Comparison of ENCODE assay signal across 1 cellular context in the genomic region with DNA sequence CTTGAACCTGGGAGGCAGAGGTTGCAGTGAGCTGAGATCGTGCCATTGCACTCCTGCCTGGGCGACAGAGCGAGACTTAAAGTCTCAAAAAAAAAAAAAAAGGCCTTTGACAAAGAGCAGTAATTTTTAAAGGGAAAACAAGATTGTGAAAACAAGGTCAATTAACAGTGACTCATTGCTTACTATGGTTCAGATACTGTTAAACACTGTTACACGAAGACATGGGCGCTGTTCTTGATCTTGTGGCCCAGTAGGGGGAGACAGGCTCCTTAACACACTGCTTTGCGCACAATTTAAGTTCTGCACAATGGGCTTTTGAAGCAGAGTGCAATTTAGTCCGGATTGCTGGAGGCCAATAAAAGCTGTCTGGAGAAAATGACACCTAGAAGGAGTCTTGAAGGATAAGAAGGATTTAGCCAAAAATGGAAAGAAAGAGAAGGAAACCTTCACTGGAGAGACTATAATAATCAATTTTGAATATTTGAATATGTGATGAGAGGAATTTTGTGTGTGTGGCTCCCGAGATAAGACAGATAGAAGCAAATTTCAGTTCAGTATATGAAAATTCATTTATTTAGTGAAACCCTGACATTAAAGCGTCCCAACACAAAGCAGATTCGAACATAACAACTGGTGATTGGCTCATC.
TF ChIP-seq lines count a peak whose summit lies in the region.

No MANE protein-coding gene starts in this region.

TF ChIP-seq in HepG2, 621 proteins besides CTCF, POLR2A, EP300 and RAD21 (continued from another document and continues in another):
- TF ChIP-seq ARID5B (CRISPR knock-in tag; IDR thresholded peaks at IDR 0.05), result 0 out of 2 replicates have a peak, but pooled peaks have one; percentile 45
- TF ChIP-seq, protein P1, sequence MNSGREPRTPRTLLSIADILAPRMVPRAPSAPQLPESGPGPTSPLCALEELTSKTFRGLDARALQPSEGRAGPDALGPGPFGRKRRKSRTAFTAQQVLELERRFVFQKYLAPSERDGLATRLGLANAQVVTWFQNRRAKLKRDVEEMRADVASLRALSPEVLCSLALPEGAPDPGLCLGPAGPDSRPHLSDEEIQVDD (CRISPR knock-in tag; IDR thresholded peaks at IDR 0.05; ENCODE audit: borderline replicate concordance), result no peak
- peak; percentile 52; the same call in 1 of the 2 replicates for TF ChIP-seq HOXA3 (CRISPR knock-in tag; IDR thresholded peaks at IDR 0.05)
- TF ChIP-seq ZNF33A (CRISPR knock-in tag; IDR thresholded peaks at IDR 0.05; ENCODE audit: borderline replicate concordance), result no peak
- TF ChIP-seq BRCA1 (CRISPR knock-in tag; IDR thresholded peaks at IDR 0.05), result no peak
- TF ChIP-seq ZNF460 (CRISPR knock-in tag; IDR thresholded peaks at IDR 0.05; ENCODE audit: borderline replicate concordance), result no peak
- TF ChIP-seq, protein P2, sequence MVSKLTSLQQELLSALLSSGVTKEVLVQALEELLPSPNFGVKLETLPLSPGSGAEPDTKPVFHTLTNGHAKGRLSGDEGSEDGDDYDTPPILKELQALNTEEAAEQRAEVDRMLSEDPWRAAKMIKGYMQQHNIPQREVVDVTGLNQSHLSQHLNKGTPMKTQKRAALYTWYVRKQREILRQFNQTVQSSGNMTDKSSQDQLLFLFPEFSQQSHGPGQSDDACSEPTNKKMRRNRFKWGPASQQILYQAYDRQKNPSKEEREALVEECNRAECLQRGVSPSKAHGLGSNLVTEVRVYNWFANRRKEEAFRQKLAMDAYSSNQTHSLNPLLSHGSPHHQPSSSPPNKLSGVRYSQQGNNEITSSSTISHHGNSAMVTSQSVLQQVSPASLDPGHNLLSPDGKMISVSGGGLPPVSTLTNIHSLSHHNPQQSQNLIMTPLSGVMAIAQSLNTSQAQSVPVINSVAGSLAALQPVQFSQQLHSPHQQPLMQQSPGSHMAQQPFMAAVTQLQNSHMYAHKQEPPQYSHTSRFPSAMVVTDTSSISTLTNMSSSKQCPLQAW (CRISPR knock-in tag; IDR thresholded peaks at IDR 0.05), result 0 out of 2 replicates have a peak, but pooled peaks have one; percentile 41
- TF ChIP-seq, protein P3, sequence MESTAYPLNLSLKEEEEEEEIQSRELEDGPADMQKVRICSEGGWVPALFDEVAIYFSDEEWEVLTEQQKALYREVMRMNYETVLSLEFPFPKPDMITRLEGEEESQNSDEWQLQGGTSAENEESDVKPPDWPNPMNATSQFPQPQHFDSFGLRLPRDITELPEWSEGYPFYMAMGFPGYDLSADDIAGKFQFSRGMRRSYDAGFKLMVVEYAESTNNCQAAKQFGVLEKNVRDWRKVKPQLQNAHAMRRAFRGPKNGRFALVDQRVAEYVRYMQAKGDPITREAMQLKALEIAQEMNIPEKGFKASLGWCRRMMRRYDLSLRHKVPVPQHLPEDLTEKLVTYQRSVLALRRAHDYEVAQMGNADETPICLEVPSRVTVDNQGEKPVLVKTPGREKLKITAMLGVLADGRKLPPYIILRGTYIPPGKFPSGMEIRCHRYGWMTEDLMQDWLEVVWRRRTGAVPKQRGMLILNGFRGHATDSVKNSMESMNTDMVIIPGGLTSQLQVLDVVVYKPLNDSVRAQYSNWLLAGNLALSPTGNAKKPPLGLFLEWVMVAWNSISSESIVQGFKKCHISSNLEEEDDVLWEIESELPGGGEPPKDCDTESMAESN (CRISPR knock-in tag; conservative IDR thresholded peaks at IDR 0.05), result no peak
- TF ChIP-seq, protein P4, sequence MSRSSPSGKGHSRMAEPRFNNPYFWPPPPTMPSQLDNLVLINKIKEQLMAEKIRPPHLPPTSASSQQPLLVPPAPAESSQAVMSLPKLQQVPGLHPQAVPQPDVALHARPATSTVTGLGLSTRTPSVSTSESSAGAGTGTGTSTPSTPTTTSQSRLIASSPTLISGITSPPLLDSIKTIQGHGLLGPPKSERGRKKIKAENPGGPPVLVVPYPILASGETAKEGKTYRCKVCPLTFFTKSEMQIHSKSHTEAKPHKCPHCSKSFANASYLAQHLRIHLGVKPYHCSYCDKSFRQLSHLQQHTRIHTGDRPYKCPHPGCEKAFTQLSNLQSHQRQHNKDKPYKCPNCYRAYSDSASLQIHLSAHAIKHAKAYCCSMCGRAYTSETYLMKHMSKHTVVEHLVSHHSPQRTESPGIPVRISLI (CRISPR knock-in tag; IDR thresholded peaks at IDR 0.05; ENCODE audit: borderline replicate concordance), result peak; percentile 43; the same call in 1 of the 2 replicates
- TF ChIP-seq CENPX (CRISPR knock-in tag; IDR thresholded peaks at IDR 0.05), result no peak
- peak; percentile 90 for TF ChIP-seq ZNF629 (CRISPR knock-in tag; conservative IDR thresholded peaks at IDR 0.05)
- TF ChIP-seq RFX1 (IDR thresholded peaks at IDR 0.05), result no peak
- 0 out of 2 replicates have a peak, but pooled peaks have one; percentile 60 for TF ChIP-seq IRF2 (CRISPR knock-in tag; IDR thresholded peaks at IDR 0.05)
- TF ChIP-seq TEAD3 (CRISPR knock-in tag; optimal IDR thresholded peaks at IDR 0.05; ENCODE audit: borderline replicate concordance), result no peak
- peak; percentile 66; the same call in 1 of the 2 replicates for TF ChIP-seq ZNF205 (CRISPR knock-in tag; IDR thresholded peaks at IDR 0.05)
- peak; percentile 42; the same call in 1 of the 2 replicates for TF ChIP-seq ZFX (CRISPR knock-in tag; IDR thresholded peaks at IDR 0.05; ENCODE audit: low read depth)
- TF ChIP-seq ARID2 (CRISPR knock-in tag; IDR thresholded peaks at IDR 0.05; ENCODE audit: borderline replicate concordance), result no peak
- TF ChIP-seq ZMAT3 (CRISPR knock-in tag; conservative IDR thresholded peaks at IDR 0.05), result no peak
- peak; percentile 36; the same call in 1 of the 2 replicates for TF ChIP-seq YEATS2 (CRISPR knock-in tag; IDR thresholded peaks at IDR 0.05; ENCODE audit: borderline replicate concordance)
- TF ChIP-seq MTF2 (CRISPR knock-in tag; IDR thresholded peaks at IDR 0.05; ENCODE audit: borderline replicate concordance), result no peak
- TF ChIP-seq ZBTB38 (CRISPR knock-in tag; IDR thresholded peaks at IDR 0.05), result peak; percentile 64; the same call in 1 of the 2 replicates
- TF ChIP-seq ZBTB10 (CRISPR knock-in tag; IDR thresholded peaks at IDR 0.05; ENCODE audit: borderline replicate concordance), result no peak
- no peak for TF ChIP-seq HIVEP1 (CRISPR knock-in tag; IDR thresholded peaks at IDR 0.05)
- TF ChIP-seq HMG20B (CRISPR knock-in tag; conservative IDR thresholded peaks at IDR 0.05), result no peak
- TF ChIP-seq SNAPC2 (CRISPR knock-in tag; IDR thresholded peaks at IDR 0.05), result 0 out of 2 replicates have a peak, but pooled peaks have one; percentile 64
- TF ChIP-seq, protein P5, sequence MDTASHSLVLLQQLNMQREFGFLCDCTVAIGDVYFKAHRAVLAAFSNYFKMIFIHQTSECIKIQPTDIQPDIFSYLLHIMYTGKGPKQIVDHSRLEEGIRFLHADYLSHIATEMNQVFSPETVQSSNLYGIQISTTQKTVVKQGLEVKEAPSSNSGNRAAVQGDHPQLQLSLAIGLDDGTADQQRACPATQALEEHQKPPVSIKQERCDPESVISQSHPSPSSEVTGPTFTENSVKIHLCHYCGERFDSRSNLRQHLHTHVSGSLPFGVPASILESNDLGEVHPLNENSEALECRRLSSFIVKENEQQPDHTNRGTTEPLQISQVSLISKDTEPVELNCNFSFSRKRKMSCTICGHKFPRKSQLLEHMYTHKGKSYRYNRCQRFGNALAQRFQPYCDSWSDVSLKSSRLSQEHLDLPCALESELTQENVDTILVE (CRISPR knock-in tag; IDR thresholded peaks at IDR 0.05), result no peak
- TF ChIP-seq HMGXB4 (CRISPR knock-in tag; IDR thresholded peaks at IDR 0.05; ENCODE audit: borderline replicate concordance in 1 of 2, low read depth in 1 of 2), result peak; percentile 42 to 62; a peak in 2 of 4 replicates
- TF ChIP-seq TERF1 (CRISPR knock-in tag; IDR thresholded peaks at IDR 0.05), result no peak
- TF ChIP-seq SMC3 (IDR thresholded peaks at IDR 0.05; ENCODE audit: low read length), result peak; percentile 82
- no peak for TF ChIP-seq TCF12 (IDR thresholded peaks at IDR 0.05)
- TF ChIP-seq TCF12 (CRISPR knock-in tag; IDR thresholded peaks at IDR 0.05), result no peak
- TF ChIP-seq SOX13 (IDR thresholded peaks at IDR 0.05), result no peak
- TF ChIP-seq SOX13 (CRISPR knock-in tag; conservative IDR thresholded peaks at IDR 0.05 in 1 of 2, IDR thresholded peaks at IDR 0.05 in 1 of 2), result peak in 1 of 2 experiments; percentile 22; a peak in 1 of 4 replicates
- TF ChIP-seq, protein P6, sequence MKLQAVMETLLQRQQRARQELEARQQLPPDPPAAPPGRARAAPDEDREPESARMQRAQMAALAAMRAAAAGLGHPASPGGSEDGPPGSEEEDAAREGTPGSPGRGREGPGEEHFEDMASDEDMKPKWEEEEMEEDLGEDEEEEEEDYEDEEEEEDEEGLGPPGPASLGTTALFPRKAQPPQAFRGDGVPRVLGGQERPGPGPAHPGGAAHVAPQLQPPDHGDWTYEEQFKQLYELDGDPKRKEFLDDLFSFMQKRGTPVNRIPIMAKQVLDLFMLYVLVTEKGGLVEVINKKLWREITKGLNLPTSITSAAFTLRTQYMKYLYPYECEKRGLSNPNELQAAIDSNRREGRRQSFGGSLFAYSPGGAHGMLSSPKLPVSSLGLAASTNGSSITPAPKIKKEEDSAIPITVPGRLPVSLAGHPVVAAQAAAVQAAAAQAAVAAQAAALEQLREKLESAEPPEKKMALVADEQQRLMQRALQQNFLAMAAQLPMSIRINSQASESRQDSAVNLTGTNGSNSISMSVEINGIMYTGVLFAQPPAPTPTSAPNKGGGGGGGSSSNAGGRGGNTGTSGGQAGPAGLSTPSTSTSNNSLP (IDR thresholded peaks at IDR 0.05; ENCODE audit: low read depth, low read length), result peak; percentile 62
- TF ChIP-seq TEAD2 (CRISPR knock-in tag; IDR thresholded peaks at IDR 0.05), result no peak
- TF ChIP-seq PAF1 (CRISPR knock-in tag; IDR thresholded peaks at IDR 0.05), result no peak
- no peak for TF ChIP-seq GZF1 (CRISPR knock-in tag; IDR thresholded peaks at IDR 0.05)
- TF ChIP-seq ZNF12 (CRISPR knock-in tag; IDR thresholded peaks at IDR 0.05), result 0 out of 2 replicates have a peak, but pooled peaks have one; percentile 45
- no peak for TF ChIP-seq ZNF670 (CRISPR knock-in tag; IDR thresholded peaks at IDR 0.05; ENCODE audit: borderline replicate concordance)
- TF ChIP-seq TBX2 (CRISPR knock-in tag; IDR thresholded peaks at IDR 0.05; ENCODE audit: borderline replicate concordance), result peak; percentile 45; the same call in 1 of the 2 replicates
